In genomic region chr12:124906606-124907261, GRCh38 we compare ENCODE assay signal across 1 cellular context.
A peak's percentile ranks its signal among the peaks of the same experiment; 100 is the strongest.
TF ChIP-seq lines count a peak whose summit lies in the region.

No MANE protein-coding gene starts in this region.

TF ChIP-seq in HepG2, 621 proteins besides CTCF, POLR2A, EP300 and RAD21 (continued from another document and continues in another):
- TF ChIP-seq ZBTB2 (CRISPR knock-in tag; IDR thresholded peaks at IDR 0.05; ENCODE audit: low read depth) (no peak), ZNF546 (CRISPR knock-in tag; conservative IDR thresholded peaks at IDR 0.05) (no peak), ARID5B (CRISPR knock-in tag; IDR thresholded peaks at IDR 0.05) (peak; percentile 46), ZBTB26 (CRISPR knock-in tag; IDR thresholded peaks at IDR 0.05; ENCODE audit: borderline replicate concordance) (no peak), UBTF (CRISPR knock-in tag; IDR thresholded peaks at IDR 0.05) (no peak), ZNF530 (CRISPR knock-in tag; IDR thresholded peaks at IDR 0.05; ENCODE audit: low read depth) (no peak), ZNF253 (CRISPR knock-in tag; IDR thresholded peaks at IDR 0.05; ENCODE audit: borderline replicate concordance) (no peak), BHLHE40 (IDR thresholded peaks at IDR 0.05; ENCODE audit: low read length) (no peak), ZEB1 (IDR thresholded peaks at IDR 0.05; ENCODE audit: insufficient replicate concordance, low read depth) (no peak), ZNF337 (CRISPR knock-in tag; IDR thresholded peaks at IDR 0.05; ENCODE audit: borderline replicate concordance, low read depth) (no peak), ZNF609 (CRISPR knock-in tag; IDR thresholded peaks at IDR 0.05; ENCODE audit: borderline replicate concordance) (no peak), ZNF24 (IDR thresholded peaks at IDR 0.05) (no peak), ZFP37 (CRISPR knock-in tag; IDR thresholded peaks at IDR 0.05; ENCODE audit: borderline replicate concordance) (no peak), ZNF512 (CRISPR knock-in tag; IDR thresholded peaks at IDR 0.05) (no peak), ZNF687 (CRISPR knock-in tag; IDR thresholded peaks at IDR 0.05) (no peak), U2AF1 (optimal IDR thresholded peaks at IDR 0.05; ENCODE audit: low read depth, low read length) (no peak), ZNF451 (CRISPR knock-in tag; IDR thresholded peaks at IDR 0.05) (no peak), FOXC1 (CRISPR knock-in tag; IDR thresholded peaks at IDR 0.05; ENCODE audit: borderline replicate concordance) (no peak), NAIF1 (CRISPR knock-in tag; IDR thresholded peaks at IDR 0.05; ENCODE audit: borderline replicate concordance) (no peak), ZSCAN29 (CRISPR knock-in tag; conservative IDR thresholded peaks at IDR 0.05) (no peak), ZSCAN12 (CRISPR knock-in tag; IDR thresholded peaks at IDR 0.05) (no peak), ZNF503 (CRISPR knock-in tag; IDR thresholded peaks at IDR 0.05) (no peak), NKX3-1 (CRISPR knock-in tag; IDR thresholded peaks at IDR 0.05) (no peak), ZNF446 (CRISPR knock-in tag; IDR thresholded peaks at IDR 0.05) (no peak), ZFAT (CRISPR knock-in tag; conservative IDR thresholded peaks at IDR 0.05) (no peak), SMC3 (IDR thresholded peaks at IDR 0.05; ENCODE audit: low read length) (peak; percentile 97), TMF1 (CRISPR knock-in tag; IDR thresholded peaks at IDR 0.05; ENCODE audit: low read depth) (no peak), CREBL2 (CRISPR knock-in tag; IDR thresholded peaks at IDR 0.05; ENCODE audit: borderline replicate concordance) (no peak), IKZF4 (CRISPR knock-in tag; IDR thresholded peaks at IDR 0.05; ENCODE audit: borderline replicate concordance, low read depth, not compliant biosample characterization) (no peak)
